In the genomic region with DNA sequence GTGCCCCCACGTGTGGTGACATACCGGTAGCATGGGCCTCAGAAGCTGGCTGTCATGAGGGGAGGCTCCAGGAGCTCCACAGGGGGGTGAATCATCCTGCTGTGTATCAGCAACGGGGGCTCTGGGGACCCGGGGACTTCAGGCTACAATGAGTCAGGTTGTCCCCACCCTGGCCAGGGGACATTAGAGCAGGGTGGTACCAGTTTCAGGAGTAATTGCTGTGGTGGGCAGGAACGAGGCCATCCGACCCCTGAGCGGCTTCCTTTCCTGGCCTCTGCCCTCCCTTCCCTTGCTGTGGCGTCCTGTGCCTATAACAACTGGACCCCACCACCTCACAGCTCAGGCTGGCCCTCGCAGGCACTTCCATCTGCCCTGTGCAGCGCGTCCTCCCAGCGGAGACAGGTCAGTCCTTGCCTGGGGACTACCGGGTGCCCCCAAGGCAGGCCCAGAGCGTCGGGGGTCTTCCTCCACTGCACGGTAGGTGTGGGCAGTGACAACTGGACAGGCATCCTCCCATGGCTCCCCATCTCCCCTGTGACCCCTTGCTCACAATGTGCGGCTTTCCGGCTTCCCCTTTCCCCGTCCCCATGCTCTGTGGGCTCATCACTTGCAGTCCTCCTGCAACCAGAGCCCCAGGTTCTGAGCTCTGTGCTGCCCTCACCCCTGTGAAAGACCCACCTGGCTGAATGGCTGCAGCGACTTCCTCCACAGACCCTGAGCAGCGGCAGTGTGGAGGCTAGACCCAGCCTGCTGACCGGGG, we compare ENCODE assay signal across 1 cellular context.
TF ChIP-seq lines count a peak whose summit lies in the region.

No MANE protein-coding gene starts in this region.

TF ChIP-seq in HepG2, 621 proteins besides CTCF, POLR2A, EP300 and RAD21:
- no peak for TF ChIP-seq KLF9 (CRISPR knock-in tag; IDR thresholded peaks at IDR 0.05; ENCODE audit: low read depth)
- no peak for TF ChIP-seq MTA3 (CRISPR knock-in tag; IDR thresholded peaks at IDR 0.05)
- TF ChIP-seq, protein P1, sequence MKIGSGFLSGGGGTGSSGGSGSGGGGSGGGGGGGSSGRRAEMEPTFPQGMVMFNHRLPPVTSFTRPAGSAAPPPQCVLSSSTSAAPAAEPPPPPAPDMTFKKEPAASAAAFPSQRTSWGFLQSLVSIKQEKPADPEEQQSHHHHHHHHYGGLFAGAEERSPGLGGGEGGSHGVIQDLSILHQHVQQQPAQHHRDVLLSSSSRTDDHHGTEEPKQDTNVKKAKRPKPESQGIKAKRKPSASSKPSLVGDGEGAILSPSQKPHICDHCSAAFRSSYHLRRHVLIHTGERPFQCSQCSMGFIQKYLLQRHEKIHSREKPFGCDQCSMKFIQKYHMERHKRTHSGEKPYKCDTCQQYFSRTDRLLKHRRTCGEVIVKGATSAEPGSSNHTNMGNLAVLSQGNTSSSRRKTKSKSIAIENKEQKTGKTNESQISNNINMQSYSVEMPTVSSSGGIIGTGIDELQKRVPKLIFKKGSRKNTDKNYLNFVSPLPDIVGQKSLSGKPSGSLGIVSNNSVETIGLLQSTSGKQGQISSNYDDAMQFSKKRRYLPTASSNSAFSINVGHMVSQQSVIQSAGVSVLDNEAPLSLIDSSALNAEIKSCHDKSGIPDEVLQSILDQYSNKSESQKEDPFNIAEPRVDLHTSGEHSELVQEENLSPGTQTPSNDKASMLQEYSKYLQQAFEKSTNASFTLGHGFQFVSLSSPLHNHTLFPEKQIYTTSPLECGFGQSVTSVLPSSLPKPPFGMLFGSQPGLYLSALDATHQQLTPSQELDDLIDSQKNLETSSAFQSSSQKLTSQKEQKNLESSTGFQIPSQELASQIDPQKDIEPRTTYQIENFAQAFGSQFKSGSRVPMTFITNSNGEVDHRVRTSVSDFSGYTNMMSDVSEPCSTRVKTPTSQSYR (CRISPR knock-in tag; IDR thresholded peaks at IDR 0.05; ENCODE audit: borderline replicate concordance): no peak
- TF ChIP-seq ZNF615 (CRISPR knock-in tag; IDR thresholded peaks at IDR 0.05; ENCODE audit: borderline replicate concordance): no peak
- TF ChIP-seq ZNF451 (CRISPR knock-in tag; IDR thresholded peaks at IDR 0.05): no peak
- TF ChIP-seq SUZ12 (IDR thresholded peaks at IDR 0.05; ENCODE audit: low read depth, low read length): no peak
- TF ChIP-seq DNMT1 (CRISPR knock-in tag; IDR thresholded peaks at IDR 0.05): no peak
- TF ChIP-seq, protein P2, sequence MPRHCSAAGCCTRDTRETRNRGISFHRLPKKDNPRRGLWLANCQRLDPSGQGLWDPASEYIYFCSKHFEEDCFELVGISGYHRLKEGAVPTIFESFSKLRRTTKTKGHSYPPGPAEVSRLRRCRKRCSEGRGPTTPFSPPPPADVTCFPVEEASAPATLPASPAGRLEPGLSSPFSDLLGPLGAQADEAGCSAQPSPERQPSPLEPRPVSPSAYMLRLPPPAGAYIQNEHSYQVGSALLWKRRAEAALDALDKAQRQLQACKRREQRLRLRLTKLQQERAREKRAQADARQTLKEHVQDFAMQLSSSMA (CRISPR knock-in tag; IDR thresholded peaks at IDR 0.05): no peak
- no peak for TF ChIP-seq ATF7-NPFF (CRISPR knock-in tag; IDR thresholded peaks at IDR 0.05; ENCODE audit: low read depth)
- no peak for TF ChIP-seq WIZ (CRISPR knock-in tag; IDR thresholded peaks at IDR 0.05)
- no peak for TF ChIP-seq FOSL2 (CRISPR knock-in tag; IDR thresholded peaks at IDR 0.05)
- TF ChIP-seq, protein P3, sequence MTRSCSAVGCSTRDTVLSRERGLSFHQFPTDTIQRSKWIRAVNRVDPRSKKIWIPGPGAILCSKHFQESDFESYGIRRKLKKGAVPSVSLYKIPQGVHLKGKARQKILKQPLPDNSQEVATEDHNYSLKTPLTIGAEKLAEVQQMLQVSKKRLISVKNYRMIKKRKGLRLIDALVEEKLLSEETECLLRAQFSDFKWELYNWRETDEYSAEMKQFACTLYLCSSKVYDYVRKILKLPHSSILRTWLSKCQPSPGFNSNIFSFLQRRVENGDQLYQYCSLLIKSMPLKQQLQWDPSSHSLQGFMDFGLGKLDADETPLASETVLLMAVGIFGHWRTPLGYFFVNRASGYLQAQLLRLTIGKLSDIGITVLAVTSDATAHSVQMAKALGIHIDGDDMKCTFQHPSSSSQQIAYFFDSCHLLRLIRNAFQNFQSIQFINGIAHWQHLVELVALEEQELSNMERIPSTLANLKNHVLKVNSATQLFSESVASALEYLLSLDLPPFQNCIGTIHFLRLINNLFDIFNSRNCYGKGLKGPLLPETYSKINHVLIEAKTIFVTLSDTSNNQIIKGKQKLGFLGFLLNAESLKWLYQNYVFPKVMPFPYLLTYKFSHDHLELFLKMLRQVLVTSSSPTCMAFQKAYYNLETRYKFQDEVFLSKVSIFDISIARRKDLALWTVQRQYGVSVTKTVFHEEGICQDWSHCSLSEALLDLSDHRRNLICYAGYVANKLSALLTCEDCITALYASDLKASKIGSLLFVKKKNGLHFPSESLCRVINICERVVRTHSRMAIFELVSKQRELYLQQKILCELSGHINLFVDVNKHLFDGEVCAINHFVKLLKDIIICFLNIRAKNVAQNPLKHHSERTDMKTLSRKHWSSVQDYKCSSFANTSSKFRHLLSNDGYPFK (CRISPR knock-in tag; IDR thresholded peaks at IDR 0.05; ENCODE audit: borderline replicate concordance): no peak
- no peak for TF ChIP-seq NKX3-1 (CRISPR knock-in tag; IDR thresholded peaks at IDR 0.05)
- TF ChIP-seq, protein P4, sequence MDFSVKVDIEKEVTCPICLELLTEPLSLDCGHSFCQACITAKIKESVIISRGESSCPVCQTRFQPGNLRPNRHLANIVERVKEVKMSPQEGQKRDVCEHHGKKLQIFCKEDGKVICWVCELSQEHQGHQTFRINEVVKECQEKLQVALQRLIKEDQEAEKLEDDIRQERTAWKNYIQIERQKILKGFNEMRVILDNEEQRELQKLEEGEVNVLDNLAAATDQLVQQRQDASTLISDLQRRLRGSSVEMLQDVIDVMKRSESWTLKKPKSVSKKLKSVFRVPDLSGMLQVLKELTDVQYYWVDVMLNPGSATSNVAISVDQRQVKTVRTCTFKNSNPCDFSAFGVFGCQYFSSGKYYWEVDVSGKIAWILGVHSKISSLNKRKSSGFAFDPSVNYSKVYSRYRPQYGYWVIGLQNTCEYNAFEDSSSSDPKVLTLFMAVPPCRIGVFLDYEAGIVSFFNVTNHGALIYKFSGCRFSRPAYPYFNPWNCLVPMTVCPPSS (IDR thresholded peaks at IDR 0.05): no peak
